ENCODE assay signal across 35 cellular contexts in genomic region chr7:81143856-81144255, GRCh38.
"Had no signal": no experiment of that assay in that cellular context is flagged by ENCODE, and none has a peak within 500 bp of the region (broad histone marks: within the 10 kb centered on the region; RNA-seq: fewer than 3 reads in every experiment).

No MANE protein-coding gene starts in this region.

- H3K9me3 ChIP-seq: MG63 had no signal

- DNase-seq: Kasumi-1, MG63, MM.1S, MV-4-11, NCI-H1048, NCI-H1092, NCI-H1092 treated with DMSO at 0.1 percent for 48 hours, NCI-H1105, NCI-H1105 treated with DMSO at 0.1 percent for 48 hours, NCI-H1417, NCI-H1417 treated with DMSO at 0.1 percent for 48 hours, NCI-H1436, NCI-H1436 treated with DMSO at 0.1 percent for 48 hours, NCI-H146, NCI-H1694, NCI-H1694 treated with DMSO at 0.1 percent for 48 hours, NCI-H187, NCI-H187 treated with DMSO at 0.1 percent for 48 hours, NCI-H1930, NCI-H2029, NCI-H2029 treated with DMSO at 0.1 percent for 48 hours, NCI-H2081, NCI-H2081 treated with DMSO at 0.1 percent for 48 hours, NCI-H2107, NCI-H2171, NCI-H2171 treated with DMSO at 0.1 percent for 48 hours, NCI-H2227 treated with DMSO at 0.1 percent for 48 hours, NCI-H226, NCI-H345, NCI-H446, NCI-H446 treated with DMSO at 0.1 percent for 48 hours, NCI-H510A, NCI-H510A treated with DMSO at 0.1 percent for 48 hours, NCI-H524, NCI-H524 treated with DMSO at 0.1 percent for 48 hours had no signal

- H3K27me3 ChIP-seq: MG63 had no signal

- H3K4me3 ChIP-seq: MG63 had no signal

- H3K36me3 ChIP-seq: MG63 had no signal
